2 cellular contexts compared by ENCODE assay signal in genomic region chr7:113928113-113928512, GRCh38.
A peak's percentile ranks its signal among the peaks of the same experiment; 100 is the strongest.
TF ChIP-seq lines count a peak whose summit lies in the region.

No MANE protein-coding gene starts in this region.

TF ChIP-seq in HepG2, 621 proteins besides CTCF, POLR2A, EP300 and RAD21:
- peak; percentile 96 to 99 for TF ChIP-seq MAFK (conservative IDR thresholded peaks at IDR 0.05 in 1 of 2, IDR thresholded peaks at IDR 0.05 in 1 of 2; ENCODE audit: low read length in 2 of 2)
- no peak for TF ChIP-seq STAT5B (CRISPR knock-in tag; IDR thresholded peaks at IDR 0.05)
- no peak for TF ChIP-seq ZNF576 (CRISPR knock-in tag; IDR thresholded peaks at IDR 0.05)
- TF ChIP-seq KDM1A (CRISPR knock-in tag; IDR thresholded peaks at IDR 0.05) = no peak
- peak; percentile 99 for TF ChIP-seq MAFF (IDR thresholded peaks at IDR 0.05; ENCODE audit: low read depth, low read length)
- no peak for TF ChIP-seq ARID5B (CRISPR knock-in tag; IDR thresholded peaks at IDR 0.05)
- TF ChIP-seq RORA (CRISPR knock-in tag; IDR thresholded peaks at IDR 0.05) = no peak
- TF ChIP-seq ZBTB33 (CRISPR knock-in tag; IDR thresholded peaks at IDR 0.05) = no peak
- TF ChIP-seq DR1 (CRISPR knock-in tag; IDR thresholded peaks at IDR 0.05) = no peak
- TF ChIP-seq, protein P1, sequence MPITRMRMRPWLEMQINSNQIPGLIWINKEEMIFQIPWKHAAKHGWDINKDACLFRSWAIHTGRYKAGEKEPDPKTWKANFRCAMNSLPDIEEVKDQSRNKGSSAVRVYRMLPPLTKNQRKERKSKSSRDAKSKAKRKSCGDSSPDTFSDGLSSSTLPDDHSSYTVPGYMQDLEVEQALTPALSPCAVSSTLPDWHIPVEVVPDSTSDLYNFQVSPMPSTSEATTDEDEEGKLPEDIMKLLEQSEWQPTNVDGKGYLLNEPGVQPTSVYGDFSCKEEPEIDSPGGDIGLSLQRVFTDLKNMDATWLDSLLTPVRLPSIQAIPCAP (CRISPR knock-in tag; IDR thresholded peaks at IDR 0.05; ENCODE audit: low read depth) = no peak
- no peak for TF ChIP-seq HNRNPK (IDR thresholded peaks at IDR 0.05; ENCODE audit: low read depth, low read length, poor library complexity, severe bottlenecking)

TF ChIP-seq in K562, 482 proteins besides CTCF, POLR2A, EP300 and RAD21:
- TF ChIP-seq MAFF (IDR thresholded peaks at IDR 0.05; ENCODE audit: low read length) = peak; percentile 98
- TF ChIP-seq MAFK (IDR thresholded peaks at IDR 0.05; ENCODE audit: low read length) = peak; percentile 99
- no peak for TF ChIP-seq YBX1 (IDR thresholded peaks at IDR 0.05)
- TF ChIP-seq DNMT1 (IDR thresholded peaks at IDR 0.05) = no peak
- TF ChIP-seq MAFG (tag; conservative IDR thresholded peaks at IDR 0.05) = peak; percentile 93
- TF ChIP-seq C11orf30 (IDR thresholded peaks at IDR 0.05; ENCODE audit: low read depth) = peak; percentile 88
- TF ChIP-seq ZNF316 (IDR thresholded peaks at IDR 0.05) = peak; percentile 96
- TF ChIP-seq CBFB (CRISPR knock-in tag; IDR thresholded peaks at IDR 0.05) = no peak
